Comparison of ENCODE assay signal across 15 cellular contexts in genomic region chr17:81941484-81942166, GRCh38. TPM values are rescaled to one million over a fixed set of nuclear protein-coding genes. Genes with fewer than 3 reads are reported as not detected.
DNase-seq lines count a peak whose midpoint lies in the region; ATAC-seq, FAIRE-seq and TF ChIP-seq lines count a peak whose summit lies in the region.
"Had no signal": no experiment of that assay in that cellular context is flagged by ENCODE, and none has a peak within 500 bp of the region (broad histone marks: within the 10 kb centered on the region; RNA-seq: fewer than 3 reads in every experiment).

No MANE protein-coding gene starts in this region.

- no peak overlapping the region for H3K4me3 Mint-ChIP-seq in chondrocyte (ENCODE audit: unreplicated experiment)
- H3K4me3 Mint-ChIP-seq: dendritic cell treated with granulocyte-macrophage colony-stimulating factor and Interleukin-4, amounts not matched to agents 40 ng/mL and 50 ng/mL, for 4 days had no signal

- DNase-seq in GM13976 (ENCODE audit: low spot score) = peak; percentile 57
- DNase-seq in NCI-H146 treated with DMSO at 0.1 percent for 48 hours (lab: John Stamatoyannopoulos, UW; ENCODE audit: unreplicated experiment) = peak; percentile 55
- peak; percentile 92 for DNase-seq in chondrocyte (ENCODE audit: low spot score)
- DNase-seq in kidney = peak; percentile 65
- DNase-seq in activated effector memory CD4-positive, alpha-beta T cell treated with anti-CD3 and anti-CD28 coated beads, Interleukin-2, amount 50 U/mL, for 16 hours = no peak
- no peak for DNase-seq in RCC 7860 (ENCODE audit: low spot score)
- no peak for DNase-seq in iPS-NIHi7 (ENCODE audit: extremely low spot score)
- DNase-seq: C1 segment of cervical spinal cord, NCI-H2081 had no signal

- H3K9me3 ChIP-seq in kidney (ENCODE audit: control insufficient read depth in 1 of 2, low read length in 2 of 2) = no peaks in the 10 kb centered on the region
- H3K9me3 ChIP-seq: right lobe of liver had no signal

- H3K27ac Mint-ChIP-seq in chondrocyte (ENCODE audit: unreplicated experiment) = no peak overlapping the region
- H3K27ac Mint-ChIP-seq: dendritic cell treated with granulocyte-macrophage colony-stimulating factor and Interleukin-4, amounts not matched to agents 40 ng/mL and 50 ng/mL, for 4 days had no signal

- H3K27me3 Mint-ChIP-seq in chondrocyte (ENCODE audit: low read depth) = no peaks in the 10 kb centered on the region

- H3K36me3 ChIP-seq in kidney (ENCODE audit: control insufficient read depth in 1 of 2, insufficient read depth in 2 of 2, low read length in 2 of 2) = no peaks in the 10 kb centered on the region
- H3K36me3 ChIP-seq: right lobe of liver had no signal

- H3K27ac ChIP-seq in kidney (ENCODE audit: low read depth in 2 of 2, low read length in 2 of 2) = no peak overlapping the region
- H3K27ac ChIP-seq: right lobe of liver had no signal

- intact Hi-C loops in kidney (cut with DNase I) = no loop called here

- H3K4me1 ChIP-seq in kidney (ENCODE audit: control insufficient read depth in 1 of 2, insufficient read depth in 1 of 2, low read depth in 1 of 2, low read length in 2 of 2) = peaks cover 0 to 1% of the 10 kb centered on the region in 2 donors

- in situ Hi-C loops in GM13976 (cut with MboI; ENCODE audit: low sequenced_read_pairs, unreplicated experiment) = no loop called here

- H3K9ac ChIP-seq in kidney (ENCODE audit: low read length in 2 of 2) = no peak overlapping the region

- FAIRE-seq in kidney (lab: Jason Lieb, UNC) (no peak), RCC 7860 (lab: Jason Lieb, UNC) (no peak)
- FAIRE-seq: keratinocyte had no signal

- no peak overlapping the region for H3K4me3 ChIP-seq in kidney (ENCODE audit: low read length in 2 of 2)
- H3K4me3 ChIP-seq: right lobe of liver had no signal

- TF ChIP-seq CTCF in GM13976 (IDR thresholded peaks at IDR 0.05; ENCODE audit: borderline replicate concordance, control extremely low read depth, extremely low read depth, insufficient read depth, missing control alignments) (no peak), chondrocyte (IDR thresholded peaks at IDR 0.05) (no peak), kidney (IDR thresholded peaks at IDR 0.05; ENCODE audit: borderline replicate concordance, extremely low read depth, insufficient read depth) (no peak)

- no peaks in the 10 kb centered on the region for H3K9me3 Mint-ChIP-seq in chondrocyte (ENCODE audit: low read depth)
- H3K9me3 Mint-ChIP-seq: dendritic cell treated with granulocyte-macrophage colony-stimulating factor and Interleukin-4, amounts not matched to agents 40 ng/mL and 50 ng/mL, for 4 days had no signal

- no peak for ATAC-seq in GM21360 (IDR thresholded peaks at IDR 0.05; ENCODE audit: unreplicated experiment)
- ATAC-seq: right lobe of liver had no signal

- H3K4me1 Mint-ChIP-seq in chondrocyte (ENCODE audit: low read depth) = peaks cover 8% of the 10 kb centered on the region

- no peaks in the 10 kb centered on the region for H3K36me3 Mint-ChIP-seq in chondrocyte (ENCODE audit: low read depth)

RNA-seq across cellular contexts. Expression of gene PYCR1, which starts 4.5 kb away (rescaled TPM):
- 154 to 235 TPM (median 224 TPM) in 3 replicates for total RNA-seq in chondrocyte
- 14.2 TPM for total RNA-seq in kidney
- polyA plus RNA-seq in kidney (ENCODE audit: insufficient read depth, low read depth, low replicate concordance) = 7.9 TPM

RNA-seq across cellular contexts. Expression of gene MYADML2, which starts 5.4 kb away (rescaled TPM):
- total RNA-seq in chondrocyte = not detected in 3 replicates
- not detected for total RNA-seq in kidney
- polyA plus RNA-seq in kidney (ENCODE audit: insufficient read depth, low read depth, low replicate concordance) = not detected
- total RNA-seq: right lobe of liver, RPMI7951 had no signal
- polyA plus RNA-seq: adipose tissue, keratinocyte had no signal

RNA-seq across cellular contexts. Expression of gene MAFG, which starts 14.1 kb away (rescaled TPM):
- total RNA-seq in chondrocyte (28.3 to 38.1 TPM (median 37.8 TPM) in 3 replicates), kidney (18.2 TPM)
- 8.3 TPM for polyA plus RNA-seq in kidney (ENCODE audit: insufficient read depth, low read depth, low replicate concordance)

RNA-seq across cellular contexts. Expression of gene NOTUM, which starts 19.4 kb away (rescaled TPM):
- total RNA-seq in chondrocyte = 0.29 TPM in 1 of 3 replicates, not detected in the others
- not detected for total RNA-seq in kidney
- polyA plus RNA-seq in kidney (ENCODE audit: insufficient read depth, low read depth, low replicate concordance) = not detected
- polyA plus RNA-seq: keratinocyte had no signal

RNA-seq across cellular contexts. Expression of gene SIRT7, which starts 23.6 kb away (rescaled TPM):
- total RNA-seq in chondrocyte (14.5 to 16.0 TPM (median 15.8 TPM) in 3 replicates), kidney (25.2 TPM)
- 17.4 TPM for polyA plus RNA-seq in kidney (ENCODE audit: insufficient read depth, low read depth, low replicate concordance)

Comparison
In these comparisons a context has a peak if more than half of its experiments do, and no peak if none do; other contexts are left out.
1. DNase-seq: peak in GM13976 (single experiment), NCI-H146 treated with DMSO at 0.1 percent for 48 hours (single experiment), chondrocyte (single experiment) and kidney (single experiment); none in activated effector memory CD4-positive, alpha-beta T cell treated with anti-CD3 and anti-CD28 coated beads, Interleukin-2, amount 50 U/mL, for 16 hours (single experiment), RCC 7860 (single experiment) and iPS-NIHi7 (single experiment).
2. RNA of gene PYCR1, which starts 4.5 kb away (total RNA-seq): 154 to 235 TPM in chondrocyte; 14.2 TPM in kidney (single experiment); every median in the first group is over 10 times any median in the second.